Comparison of ENCODE assay signal across 24 cellular contexts in genomic region chr4:182749768-182750167, GRCh38.
A peak's percentile ranks its signal among the peaks of the same experiment; 100 is the strongest.
DNase-seq lines count a peak whose midpoint lies in the region; ATAC-seq and TF ChIP-seq lines count a peak whose summit lies in the region.
"Had no signal": no experiment of that assay in that cellular context is flagged by ENCODE, and none has a peak within 500 bp of the region (broad histone marks: within the 10 kb centered on the region; RNA-seq: fewer than 3 reads in every experiment).

No MANE protein-coding gene starts in this region.

- no peak for ATAC-seq in right lobe of liver
- ATAC-seq: activated CD4-positive, CD25-positive, alpha-beta regulatory T cell treated with anti-CD3 and anti-CD28 coated beads, Interleukin-2, amount 50 U/mL, for 24 hours; activated T-cell treated with anti-CD3 and anti-CD28 coated beads, Interleukin-2, amount 50 U/mL, for 72 hours; sciatic nerve had no signal

- TF ChIP-seq CTCF in HFFc6 (IDR thresholded peaks at IDR 0.05) (no peak), right lobe of liver (IDR thresholded peaks at IDR 0.05) (no peak), suprapubic skin (IDR thresholded peaks at IDR 0.05) (no peak)

- intact Hi-C loops in right lobe of liver (cut with DNase I): no loop called here

- TF ChIP-seq POLR2A in right lobe of liver (IDR thresholded peaks at IDR 0.05) (no peak), suprapubic skin (IDR thresholded peaks at IDR 0.05) (no peak)

- H3K9me3 ChIP-seq in right lobe of liver (no peaks in the 10 kb centered on the region), suprapubic skin (no peaks in the 10 kb centered on the region)
- H3K9me3 ChIP-seq: colonic mucosa, tibial artery had no signal

- H3K27me3 Mint-ChIP-seq in HFFc6 (ENCODE audit: insufficient read depth): no peaks in the 10 kb centered on the region; the same call in 1 of the 2 replicates
- H3K27me3 Mint-ChIP-seq: brain; CD4-positive, CD25-positive, alpha-beta regulatory T cell had no signal

- H3K27me3 ChIP-seq in right lobe of liver: no peaks in the 10 kb centered on the region
- no peaks in the 10 kb centered on the region for H3K27me3 ChIP-seq in suprapubic skin
- H3K27me3 ChIP-seq: colonic mucosa, tibial artery had no signal

- peaks cover 55% of the 10 kb centered on the region for H3K4me1 Mint-ChIP-seq in HFFc6 (ENCODE audit: low read depth)

- no peak overlapping the region for H3K27ac ChIP-seq in right lobe of liver
- H3K27ac ChIP-seq in suprapubic skin: no peak overlapping the region
- H3K27ac ChIP-seq: colonic mucosa, parathyroid adenoma, tibial artery had no signal

- no peaks in the 10 kb centered on the region for H3K36me3 ChIP-seq in right lobe of liver
- H3K36me3 ChIP-seq in suprapubic skin: no peaks in the 10 kb centered on the region
- H3K36me3 ChIP-seq: colonic mucosa, tibial artery had no signal

- DNase-seq in HFFc6: no peak
- DNase-seq in NCI-H2081 treated with DMSO at 0.1 percent for 48 hours (lab: John Stamatoyannopoulos, UW): peak; percentile 59
- DNase-seq in SHP77 (lab: John Stamatoyannopoulos, UW): peak; percentile 58 to 71
- DNase-seq in left kidney (ENCODE audit: low read depth, low spot score): peak; percentile 26
- no peak for DNase-seq in right lobe of liver
- DNase-seq in suprapubic skin (ENCODE audit: low spot score in 2 of 2): no peak
- DNase-seq in activated CD4-positive, CD25-positive, alpha-beta regulatory T cell treated with anti-CD3 and anti-CD28 coated beads, Interleukin-2, amount 50 U/mL, for 72 hours: no peak
- DNase-seq in stimulated activated CD4-positive, alpha-beta T cell treated with anti-CD3 and anti-CD28 coated beads, Interleukin-4, amount 100 ng/mL, for 24 hours: no peak
- DNase-seq: activated CD8-positive, alpha-beta memory T cell treated with anti-CD3 and anti-CD28 coated beads for 24 hours; activated T-cell treated with anti-CD3 and anti-CD28 coated beads, Interleukin-2, amount 50 U/mL, for 72 hours; CD4-positive, CD25-positive, alpha-beta regulatory T cell; colonic mucosa; Kasumi-1; NCI-H1694; NCI-H82; SK-N-SH; stimulated activated naive CD4-positive, alpha-beta T cell treated with Interleukin-2 at 50 U/mL for 16 hours; T-helper 9 cell; tibial artery had no signal

- H3K4me3 ChIP-seq in right lobe of liver (no peak overlapping the region), suprapubic skin (no peak overlapping the region)
- H3K4me3 ChIP-seq: colonic mucosa, tibial artery had no signal

- TF ChIP-seq EP300 in suprapubic skin (IDR thresholded peaks at IDR 0.05): no peak

- no peak overlapping the region for H3K4me3 Mint-ChIP-seq in HFFc6
- H3K4me3 Mint-ChIP-seq: activated naive CD8-positive, alpha-beta T cell; activated T-cell treated with anti-CD3 and anti-CD28 coated beads, Interleukin-2, amount 50 U/mL, for 72 hours; brain; CD4-positive, CD25-positive, alpha-beta regulatory T cell had no signal

- H3K27ac Mint-ChIP-seq in HFFc6: peak overlapping the region; percentile 66
- H3K27ac Mint-ChIP-seq: activated naive CD8-positive, alpha-beta T cell; activated T-cell treated with anti-CD3 and anti-CD28 coated beads, Interleukin-2, amount 50 U/mL, for 72 hours; CD4-positive, CD25-positive, alpha-beta regulatory T cell had no signal

- peaks cover 32% of the 10 kb centered on the region for H3K36me3 Mint-ChIP-seq in HFFc6 (ENCODE audit: low read depth)
- H3K36me3 Mint-ChIP-seq: activated naive CD8-positive, alpha-beta T cell; CD4-positive, CD25-positive, alpha-beta regulatory T cell had no signal

- peaks cover 10% of the 10 kb centered on the region for H3K9me3 Mint-ChIP-seq in HFFc6
- H3K9me3 Mint-ChIP-seq: activated T-cell treated with anti-CD3 and anti-CD28 coated beads, Interleukin-2, amount 50 U/mL, for 72 hours had no signal

- H3K4me1 ChIP-seq in right lobe of liver (no peaks in the 10 kb centered on the region), suprapubic skin (peaks cover 6% of the 10 kb centered on the region)
- H3K4me1 ChIP-seq: colonic mucosa, parathyroid adenoma, tibial artery had no signal

Comparison
In these comparisons a context has a peak if more than half of its experiments do, and no peak if none do; other contexts are left out.
1. DNase-seq: peak in NCI-H2081 treated with DMSO at 0.1 percent for 48 hours (single experiment), SHP77 (2 of 2) and left kidney (single experiment); none in HFFc6 (single experiment), right lobe of liver (0 of 3), suprapubic skin (0 of 2), activated CD4-positive, CD25-positive, alpha-beta regulatory T cell treated with anti-CD3 and anti-CD28 coated beads, Interleukin-2, amount 50 U/mL, for 72 hours (single experiment) and stimulated activated CD4-positive, alpha-beta T cell treated with anti-CD3 and anti-CD28 coated beads, Interleukin-4, amount 100 ng/mL, for 24 hours (single experiment).